In the genomic region with DNA sequence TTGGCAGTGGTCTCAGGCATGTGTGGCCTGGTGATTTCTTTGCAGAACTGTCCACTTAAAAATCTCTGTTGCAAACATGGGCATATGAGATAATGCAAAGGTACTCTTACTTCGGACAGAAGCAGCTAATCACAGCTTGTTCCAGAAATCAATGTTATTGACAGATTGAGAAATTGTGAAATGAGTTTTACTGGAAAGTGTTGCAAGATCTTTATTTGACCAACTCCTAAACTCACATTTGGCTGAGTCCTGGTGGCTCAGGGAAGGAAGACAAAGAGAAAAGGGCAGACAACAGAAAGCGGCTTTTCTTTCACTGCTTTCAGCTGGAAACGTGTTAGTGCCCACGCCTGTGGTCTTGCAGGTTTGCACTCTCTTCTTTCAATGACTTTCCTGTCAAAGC, we compare ENCODE assay signal across 1 cellular context.
TF ChIP-seq lines count a peak whose summit lies in the region.

No MANE protein-coding gene starts in this region.

TF ChIP-seq in H1, 55 proteins besides CTCF, POLR2A, EP300 and RAD21:
- TF ChIP-seq NANOG (IDR thresholded peaks at IDR 0.05; ENCODE audit: insufficient read depth, low read depth, low read length, poor library complexity, severe bottlenecking): no peak
- TF ChIP-seq RFX5 (IDR thresholded peaks at IDR 0.05; ENCODE audit: borderline replicate concordance, low read depth, low read length): no peak
- TF ChIP-seq YY1 (IDR thresholded peaks at IDR 0.05; ENCODE audit: low read depth, low read length): no peak
- TF ChIP-seq, protein P1, sequence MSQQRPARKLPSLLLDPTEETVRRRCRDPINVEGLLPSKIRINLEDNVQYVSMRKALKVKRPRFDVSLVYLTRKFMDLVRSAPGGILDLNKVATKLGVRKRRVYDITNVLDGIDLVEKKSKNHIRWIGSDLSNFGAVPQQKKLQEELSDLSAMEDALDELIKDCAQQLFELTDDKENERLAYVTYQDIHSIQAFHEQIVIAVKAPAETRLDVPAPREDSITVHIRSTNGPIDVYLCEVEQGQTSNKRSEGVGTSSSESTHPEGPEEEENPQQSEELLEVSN (IDR thresholded peaks at IDR 0.05): no peak
- TF ChIP-seq POU5F1 (IDR thresholded peaks at IDR 0.05; ENCODE audit: low read depth, low read length): no peak
- no peak for TF ChIP-seq ZNF274 (IDR thresholded peaks at IDR 0.05; ENCODE audit: borderline replicate concordance, extremely low read depth, low read length)
- TF ChIP-seq EZH2 (IDR thresholded peaks at IDR 0.05; ENCODE audit: low read depth, low read length, severe bottlenecking): no peak
- no peak for TF ChIP-seq GABPA (IDR thresholded peaks at IDR 0.05; ENCODE audit: borderline replicate concordance, insufficient read depth, low read length)
- TF ChIP-seq CHD2 (IDR thresholded peaks at IDR 0.05; ENCODE audit: low read length): no peak
- TF ChIP-seq GTF2F1 (IDR thresholded peaks at IDR 0.05; ENCODE audit: borderline replicate concordance, low read depth, low read length): no peak
- TF ChIP-seq, protein P2, sequence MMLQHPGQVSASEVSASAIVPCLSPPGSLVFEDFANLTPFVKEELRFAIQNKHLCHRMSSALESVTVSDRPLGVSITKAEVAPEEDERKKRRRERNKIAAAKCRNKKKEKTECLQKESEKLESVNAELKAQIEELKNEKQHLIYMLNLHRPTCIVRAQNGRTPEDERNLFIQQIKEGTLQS (IDR thresholded peaks at IDR 0.05; ENCODE audit: insufficient read depth, low read depth, low read length): no peak
- no peak for TF ChIP-seq JUND (IDR thresholded peaks at IDR 0.05; ENCODE audit: low read length)
- no peak for TF ChIP-seq SP4 (IDR thresholded peaks at IDR 0.05; ENCODE audit: low read length)
- TF ChIP-seq SRF (IDR thresholded peaks at IDR 0.05; ENCODE audit: low read depth, low read length): no peak
- TF ChIP-seq EGR1 (IDR thresholded peaks at IDR 0.05; ENCODE audit: borderline replicate concordance, low read depth, low read length): no peak
